Comparison of ENCODE assay signal across 19 cellular contexts in genomic region chr6:44664716-44665115, GRCh38.
A peak's percentile ranks its signal among the peaks of the same experiment; 100 is the strongest.
DNase-seq lines count a peak whose midpoint lies in the region; TF ChIP-seq lines count a peak whose summit lies in the region.
"Had no signal": no experiment of that assay in that cellular context is flagged by ENCODE, and none has a peak within 500 bp of the region (broad histone marks: within the 10 kb centered on the region; RNA-seq: fewer than 3 reads in every experiment).

No MANE protein-coding gene starts in this region.

- WGBS in SK-N-SH (ENCODE audit: low lambda C conversion rate), result 43% methylated on average over 4 of the region's 4 CpGs

- H2AFZ ChIP-seq in SK-N-SH (ENCODE audit: low read depth), result no peak overlapping the region

- no peak for TF ChIP-seq CTCF in BE2C (IDR thresholded peaks at IDR 0.05; ENCODE audit: low read depth, low read length)
- TF ChIP-seq CTCF in SK-N-SH (IDR thresholded peaks at IDR 0.05), result no peak

- peak overlapping the region; percentile 23 for H3K9ac ChIP-seq in HUES6 (ENCODE audit: low read length)
- H3K9ac ChIP-seq in SK-N-SH, result no peak overlapping the region

- no peaks in the 10 kb centered on the region for H3K9me2 ChIP-seq in SK-N-SH

- CTCF ChIA-PET in SK-N-SH (lab: Yijun Ruan, JAX), result interaction anchor here (0.6 to 6.4 kb wide), 5 partner anchors 11 to 227 kb away, joined by 3 to 39 read pairs (median 4); no protein-coding TSS in a partner anchor

- TF ChIP-seq RAD21 in SK-N-SH (IDR thresholded peaks at IDR 0.05; ENCODE audit: low read length), result 0 out of 2 replicates have a peak, but pooled peaks have one; percentile 10

- H3K4me2 ChIP-seq in SK-N-SH, result no peak overlapping the region

- H3F3A ChIP-seq in SK-N-SH (replicated peaks; ENCODE audit: insufficient read depth), result peaks cover 28% of the 10 kb centered on the region

- H3K4me3 ChIP-seq in BE2C (ENCODE audit: low read depth, low read length), result no peak overlapping the region
- no peak overlapping the region for H3K4me3 ChIP-seq in HUES6 (ENCODE audit: low read depth, low read length)
- no peak overlapping the region for H3K4me3 ChIP-seq in SK-N-SH (ENCODE audit: low read depth in 2 of 2, low read length in 1 of 2)
- H3K4me3 ChIP-seq: dorsolateral prefrontal cortex, ovary, right lobe of liver, uterus had no signal

- H3K9me3 ChIP-seq in BE2C (no peaks in the 10 kb centered on the region), HUES6 (ENCODE audit: control insufficient read depth, insufficient read depth, low read depth, low read length) (no peaks in the 10 kb centered on the region), SK-N-SH (no peaks in the 10 kb centered on the region)
- H3K9me3 ChIP-seq: ovary, right lobe of liver, uterus had no signal

- H3K36me3 ChIP-seq in BE2C (no peaks in the 10 kb centered on the region), HUES6 (ENCODE audit: control insufficient read depth, insufficient read depth, low read length) (no peaks in the 10 kb centered on the region), SK-N-SH (replicated peaks in 1 of 2; ENCODE audit: control insufficient read depth in 1 of 2, insufficient read depth in 2 of 2, low read length in 1 of 2) (no peaks in the 10 kb centered on the region)
- H3K36me3 ChIP-seq: ovary, right lobe of liver, uterus had no signal

- no peaks in the 10 kb centered on the region; the same call in none of the 2 replicates for H3K4me1 ChIP-seq in BE2C
- H3K4me1 ChIP-seq in HUES6 (ENCODE audit: control insufficient read depth, insufficient read depth, low read length), result peaks cover 80% of the 10 kb centered on the region
- H3K4me1 ChIP-seq in SK-N-SH (ENCODE audit: control insufficient read depth in 1 of 2, insufficient read depth in 2 of 2, low read depth in 1 of 2, low read length in 1 of 2), result peaks cover 46 to 75% of the 10 kb centered on the region in 2 experiments

- POLR2A ChIA-PET in SK-N-SH (lab: Yijun Ruan, JAX), result no interaction called here

- H3K27me3 ChIP-seq in BE2C (no peaks in the 10 kb centered on the region), HUES6 (ENCODE audit: control insufficient read depth, insufficient read depth, low read length) (no peaks in the 10 kb centered on the region), SK-N-SH (ENCODE audit: insufficient read depth) (no peaks in the 10 kb centered on the region)
- H3K27me3 ChIP-seq: ovary, right lobe of liver, uterus had no signal

- TF ChIP-seq EP300 in SK-N-SH (IDR thresholded peaks at IDR 0.05; ENCODE audit: borderline replicate concordance in 1 of 2, low read depth in 1 of 2, low read length in 1 of 2), result peak in 1 of 2 experiments; percentile 53; a peak in 2 of 4 replicates

- DNase-seq in BE2C (peak; percentile 31), SK-N-SH (peak; percentile 57), left kidney (ENCODE audit: low read depth, low spot score) (peak; percentile 68), glomerular visceral epithelial cell (ENCODE audit: extremely low spot score) (no peak), T-helper 2 cell (no peak), GDM1 (lab: John Stamatoyannopoulos, UW) (no peak)
- DNase-seq in effector CD8-positive, alpha-beta T cell (lab: John Stamatoyannopoulos, UW), result no peak
- DNase-seq: activated CD8-positive, alpha-beta T cell treated with anti-CD3 and anti-CD28 coated beads, Interleukin-2, amount 10 ng/mL, durations not matched to agents 7 days and 5 days; activated naive CD8-positive, alpha-beta T cell treated with anti-CD3 and anti-CD28 coated beads, Interleukin-2, amount 10 ng/mL, durations not matched to agents 7 days and 5 days; activated T-cell treated with anti-CD3 and anti-CD28 coated beads, Interleukin-2, amount 50 U/mL, for 48 hours; CD8-positive, alpha-beta T cell; DMS79; dorsolateral prefrontal cortex; NCI-H2107; ovary; T-helper 1 cell; uterus had no signal

- H4K20me1 ChIP-seq in SK-N-SH (ENCODE audit: insufficient read depth), result no peaks in the 10 kb centered on the region

- no peaks in the 10 kb centered on the region for H3K79me2 ChIP-seq in SK-N-SH (ENCODE audit: insufficient read depth)

- H3K27ac ChIP-seq in HUES6 (ENCODE audit: low read depth, low read length), result peak overlapping the region; percentile 64; the same call in 1 of the 2 replicates
- peak overlapping the region in 1 of 2 experiments; percentile 85; a peak in 2 of 4 replicates for H3K27ac ChIP-seq in SK-N-SH (ENCODE audit: low read depth in 2 of 2, low read length in 1 of 2)
- H3K27ac ChIP-seq: dorsolateral prefrontal cortex, ovary, right lobe of liver, uterus had no signal

TF ChIP-seq in SK-N-SH, 30 proteins besides CTCF, POLR2A, EP300 and RAD21:
- TF ChIP-seq IRF3 (IDR thresholded peaks at IDR 0.05; ENCODE audit: low read depth, low read length) (no peak), TCF12 (IDR thresholded peaks at IDR 0.05) (peak; percentile 29; the same call in 1 of the 2 replicates), RCOR1 (IDR thresholded peaks at IDR 0.05; ENCODE audit: low read length) (peak; percentile 53; the same call in 1 of the 2 replicates)
TF ChIP-seq in SK-N-SH: peak in this region for 2.

Comparison
In these comparisons a context has a peak if more than half of its experiments do, and no peak if none do; other contexts are left out.
1. DNase-seq: peak in BE2C (single experiment), SK-N-SH (single experiment) and left kidney (single experiment); none in glomerular visceral epithelial cell (single experiment), effector CD8-positive, alpha-beta T cell (single experiment), T-helper 2 cell (0 of 5) and GDM1 (single experiment).